In genomic region chr7:43439631-43440401, GRCh38 we compare ENCODE assay signal across 8 cellular contexts.
DNase-seq lines count a peak whose midpoint lies in the region; ATAC-seq and TF ChIP-seq lines count a peak whose summit lies in the region.

No MANE protein-coding gene starts in this region.

- TF ChIP-seq EP300 in sigmoid colon (IDR thresholded peaks at IDR 0.05) = no peak

- H3K4me1 ChIP-seq in A673 (ENCODE audit: insufficient read depth, low read length, poor library complexity, severe bottlenecking) (no peaks in the 10 kb centered on the region), right atrium auricular region (no peaks in the 10 kb centered on the region), sigmoid colon (no peaks in the 10 kb centered on the region)

- no peaks in the 10 kb centered on the region for H3K27me3 ChIP-seq in A673 (replicated peaks; ENCODE audit: insufficient read depth, low read depth, low read length, poor library complexity)
- no peaks in the 10 kb centered on the region for H3K27me3 ChIP-seq in right atrium auricular region
- no peaks in the 10 kb centered on the region for H3K27me3 ChIP-seq in sigmoid colon

- BruUV-seq in A673 (replicated peaks; lab: Mats Ljungman, UMichigan) = no TSS peak

- H3K27ac ChIP-seq in A673 (ENCODE audit: low read depth, low read length, poor library complexity, severe bottlenecking) = no peak overlapping the region
- no peak overlapping the region for H3K27ac ChIP-seq in RWPE1
- no peak overlapping the region for H3K27ac ChIP-seq in right atrium auricular region
- no peak overlapping the region for H3K27ac ChIP-seq in sigmoid colon

- TF ChIP-seq POLR2A in sigmoid colon (IDR thresholded peaks at IDR 0.05) = no peak

- in situ Hi-C loops in GM13976 (cut with MboI; ENCODE audit: low sequenced_read_pairs, unreplicated experiment) = loop anchor here (25.0 kb wide), 1 partner anchor 503 kb away; the partner anchor contains the start of genes MRPL32 and PSMA2

- no peaks in the 10 kb centered on the region for H3K36me3 ChIP-seq in A673 (ENCODE audit: insufficient read depth, low read length, poor library complexity, severe bottlenecking)
- H3K36me3 ChIP-seq in right atrium auricular region = no peaks in the 10 kb centered on the region
- no peaks in the 10 kb centered on the region for H3K36me3 ChIP-seq in sigmoid colon

- 53 to 62% methylated on average over 15 of the region's 15 CpGs for WGBS in sigmoid colon, 2 donors

- intact Hi-C loops in A673 (cut with micrococcal nuclease; ENCODE audit: unreplicated experiment) = loop anchor here (2.0 kb wide), 1 partner anchor 499 kb away; no protein-coding TSS in a partner anchor
- intact Hi-C loops in sigmoid colon (cut with DNase I) = no loop called here

- H3K9me3 ChIP-seq in A673 (ENCODE audit: low read depth, low read length, poor library complexity, severe bottlenecking) = no peaks in the 10 kb centered on the region
- H3K9me3 ChIP-seq in right atrium auricular region = no peaks in the 10 kb centered on the region
- H3K9me3 ChIP-seq in sigmoid colon = no peaks in the 10 kb centered on the region

- peak; percentile 77 for DNase-seq in A673 (ENCODE audit: low spot score)
- DNase-seq in GM13976 (ENCODE audit: low spot score) = peak; percentile 83
- peak; percentile 27 for DNase-seq in RWPE1 (ENCODE audit: low spot score)
- peak; percentile 86 for DNase-seq in activated effector memory CD4-positive, alpha-beta T cell treated with anti-CD3 and anti-CD28 coated beads, Interleukin-2, amount 50 U/mL, for 16 hours
- no peak for DNase-seq in right atrium auricular region (ENCODE audit: low spot score)
- peak; percentile 32 to 59 (median 50) for DNase-seq in stimulated activated CD4-positive, alpha-beta T cell treated with anti-CD3 and anti-CD28 coated beads, Interleukin-12 subunit alpha, Interleukin-12 subunit beta, amount 100 ng/mL, for 48 hours (ENCODE audit: low read depth in 2 of 3, low spot score in 1 of 3)
- no peak for DNase-seq in sigmoid colon

- H3K4me3 ChIP-seq in A673 (ENCODE audit: low read depth, low read length, poor library complexity, severe bottlenecking) (no peak overlapping the region), right atrium auricular region (no peak overlapping the region), sigmoid colon (no peak overlapping the region)

- CTCF ChIA-PET in A673 (lab: Charles Lee) = interaction anchor here (0.6 to 1.4 kb wide), 8 partner anchors 10 to 1499 kb away, joined by 3 to 7 read pairs (median 3); no protein-coding TSS in a partner anchor
- CTCF ChIA-PET in RWPE1 (lab: Yijun Ruan, JAX) = interaction anchor here (0.5 to 1.5 kb wide), 13 partner anchors 9 to 1094 kb away, joined by 3 to 5 read pairs (median 3); no protein-coding TSS in a partner anchor

- POLR2A ChIA-PET in A673 (lab: Charles Lee; ENCODE audit: low non-redundant PET) (no interaction called here), RWPE1 (lab: Yijun Ruan, JAX; ENCODE audit: low non-redundant PET) (no interaction called here)

- TF ChIP-seq CTCF in A673 (conservative IDR thresholded peaks at IDR 0.05; ENCODE audit: low read depth, low read length) (peak; percentile 91), GM13976 (IDR thresholded peaks at IDR 0.05; ENCODE audit: borderline replicate concordance, control extremely low read depth, extremely low read depth, insufficient read depth, missing control alignments) (peak; percentile 75), RWPE1 (conservative IDR thresholded peaks at IDR 0.05; ENCODE audit: low read depth) (peak; percentile 64), right atrium auricular region (IDR thresholded peaks at IDR 0.05) (peak; percentile 25 to 69), sigmoid colon (IDR thresholded peaks at IDR 0.05) (peak in 2 of 4 experiments; percentile 33 to 46)

- ATAC-seq in HG03565 (IDR thresholded peaks at IDR 0.05; ENCODE audit: unreplicated experiment) = peak; percentile 41

Comparison
In these comparisons a context has a peak if more than half of its experiments do, and no peak if none do; other contexts are left out.
1. DNase-seq: peak in A673 (single experiment), GM13976 (single experiment), RWPE1 (single experiment), activated effector memory CD4-positive, alpha-beta T cell treated with anti-CD3 and anti-CD28 coated beads, Interleukin-2, amount 50 U/mL, for 16 hours (single experiment) and stimulated activated CD4-positive, alpha-beta T cell treated with anti-CD3 and anti-CD28 coated beads, Interleukin-12 subunit alpha, Interleukin-12 subunit beta, amount 100 ng/mL, for 48 hours (3 of 3); none in right atrium auricular region (single experiment) and sigmoid colon (single experiment).